In the genomic region with DNA sequence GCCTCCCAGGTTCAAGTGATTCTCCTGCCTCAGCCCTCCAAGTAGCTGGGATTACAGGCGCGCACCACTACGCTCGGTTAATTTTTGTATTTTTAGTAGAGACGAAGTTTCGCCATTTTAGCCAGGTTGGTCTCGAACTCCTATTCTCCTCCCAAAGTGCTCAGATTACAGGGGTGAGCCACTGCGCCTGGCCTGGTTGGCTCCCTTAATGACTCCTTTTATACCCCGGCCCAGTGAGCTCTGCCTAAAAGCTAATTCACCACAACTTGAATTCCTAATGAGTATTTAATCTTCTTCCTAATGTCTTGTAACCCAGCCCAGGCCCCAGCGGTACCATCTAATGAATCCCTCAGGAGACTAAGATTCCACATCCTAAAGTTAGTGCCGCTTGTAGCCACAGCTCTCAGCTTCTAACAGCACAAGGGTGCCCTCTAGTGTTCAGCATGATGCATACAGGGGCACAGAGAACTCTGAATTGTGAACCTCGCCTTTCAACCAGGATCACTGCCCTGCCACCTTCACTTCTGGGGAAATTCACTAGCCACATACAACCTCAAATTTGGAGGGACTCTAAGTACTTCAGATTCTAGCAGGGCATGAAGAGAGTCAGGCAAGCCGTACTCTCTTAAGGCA, we compare ENCODE assay signal across 8 cellular contexts.
A peak's percentile ranks its signal among the peaks of the same experiment; 100 is the strongest.
DNase-seq lines count a peak whose midpoint lies in the region; ATAC-seq, FAIRE-seq and TF ChIP-seq lines count a peak whose summit lies in the region.

No MANE protein-coding gene starts in this region.

- WGBS in prostate gland = 62% methylated on average over 13 of the region's 13 CpGs

- TF ChIP-seq CTCF in DOHH2 (IDR thresholded peaks at IDR 0.05; ENCODE audit: low read depth, low read length, poor library complexity, severe bottlenecking) = peak; percentile 62
- peak; percentile 57 for TF ChIP-seq CTCF in GM20000 (IDR thresholded peaks at IDR 0.05; ENCODE audit: extremely low read depth, missing control alignments)
- TF ChIP-seq CTCF in prostate gland (IDR thresholded peaks at IDR 0.05) = peak; percentile 26 to 51 (median 37)

- TF ChIP-seq POLR2A in prostate gland (IDR thresholded peaks at IDR 0.05) = no peak

- intact Hi-C loops in prostate gland (cut with DNase I) = loop anchor here (5.0 kb wide), 2 partner anchors 39 to 656 kb away; no protein-coding TSS in a partner anchor

- H3K36me3 ChIP-seq in DOHH2 (ENCODE audit: control insufficient read depth, low read length) (no peaks in the 10 kb centered on the region), prostate gland (no peaks in the 10 kb centered on the region)

- no peaks in the 10 kb centered on the region for H3K4me1 ChIP-seq in DOHH2 (ENCODE audit: control insufficient read depth, low read length)
- H3K4me1 ChIP-seq in prostate gland (replicated peaks) = no peaks in the 10 kb centered on the region

- FAIRE-seq in HTR-8/SVneo (lab: Jason Lieb, UNC) = no peak

- H3K79me2 ChIP-seq in DOHH2 (ENCODE audit: control insufficient read depth, low read length) = no peaks in the 10 kb centered on the region

- no peak overlapping the region for H3K4me2 ChIP-seq in DOHH2 (ENCODE audit: low read length)

- H3F3A ChIP-seq in DOHH2 (ENCODE audit: control insufficient read depth, insufficient read depth) = no peaks in the 10 kb centered on the region

- no peaks in the 10 kb centered on the region for H4K20me1 ChIP-seq in DOHH2 (ENCODE audit: control insufficient read depth, insufficient read depth, low read depth, low read length)

- no peak overlapping the region for H3K4me3 ChIP-seq in DOHH2 (ENCODE audit: low read length)
- no peak overlapping the region for H3K4me3 ChIP-seq in prostate gland

- H3K27ac ChIP-seq in DOHH2 (ENCODE audit: low read depth, low read length) = no peak overlapping the region
- H3K27ac ChIP-seq in prostate gland = no peak overlapping the region

- H3K9me3 ChIP-seq in DOHH2 (ENCODE audit: control insufficient read depth, insufficient read depth, low read length) (no peaks in the 10 kb centered on the region), prostate gland (no peaks in the 10 kb centered on the region)

- no peak for ATAC-seq in HG03457 (IDR thresholded peaks at IDR 0.05; ENCODE audit: unreplicated experiment)

- no peaks in the 10 kb centered on the region for H3K9me2 ChIP-seq in DOHH2 (replicated peaks; ENCODE audit: control insufficient read depth, low read length)

- DNase-seq in GM20000 (ENCODE audit: low spot score) = peak; percentile 20
- peak; percentile 3 for DNase-seq in HTR-8/SVneo (ENCODE audit: insufficient read length, low spot score)
- peak; percentile 75 for DNase-seq in RKO (ENCODE audit: low spot score)
- DNase-seq in activated gamma-delta T cell treated with anti-CD3 and anti-CD28 coated beads, Interleukin-2, amount 50 U/mL, for 16 hours (ENCODE audit: low read depth) = peak; percentile 5
- DNase-seq in globus pallidus (ENCODE audit: low spot score) = peak; percentile 27
- peak; percentile 29 for DNase-seq in prostate gland (ENCODE audit: low spot score)

- H3K27me3 ChIP-seq in DOHH2 (ENCODE audit: control insufficient read depth, low read length) (no peaks in the 10 kb centered on the region), prostate gland (replicated peaks; ENCODE audit: insufficient read depth) (no peaks in the 10 kb centered on the region)

Comparison
In these comparisons a context has a peak if more than half of its experiments do, and no peak if none do; other contexts are left out.
1. DNase-seq: peak in every context shown above with its lines; median percentile 75 in RKO; 29 in prostate gland; 27 in globus pallidus; 20 in GM20000; 5 in activated gamma-delta T cell treated with anti-CD3 and anti-CD28 coated beads, Interleukin-2, amount 50 U/mL, for 16 hours; 3 in HTR-8/SVneo.